ENCODE assay signal across 1 cellular context in the genomic region with DNA sequence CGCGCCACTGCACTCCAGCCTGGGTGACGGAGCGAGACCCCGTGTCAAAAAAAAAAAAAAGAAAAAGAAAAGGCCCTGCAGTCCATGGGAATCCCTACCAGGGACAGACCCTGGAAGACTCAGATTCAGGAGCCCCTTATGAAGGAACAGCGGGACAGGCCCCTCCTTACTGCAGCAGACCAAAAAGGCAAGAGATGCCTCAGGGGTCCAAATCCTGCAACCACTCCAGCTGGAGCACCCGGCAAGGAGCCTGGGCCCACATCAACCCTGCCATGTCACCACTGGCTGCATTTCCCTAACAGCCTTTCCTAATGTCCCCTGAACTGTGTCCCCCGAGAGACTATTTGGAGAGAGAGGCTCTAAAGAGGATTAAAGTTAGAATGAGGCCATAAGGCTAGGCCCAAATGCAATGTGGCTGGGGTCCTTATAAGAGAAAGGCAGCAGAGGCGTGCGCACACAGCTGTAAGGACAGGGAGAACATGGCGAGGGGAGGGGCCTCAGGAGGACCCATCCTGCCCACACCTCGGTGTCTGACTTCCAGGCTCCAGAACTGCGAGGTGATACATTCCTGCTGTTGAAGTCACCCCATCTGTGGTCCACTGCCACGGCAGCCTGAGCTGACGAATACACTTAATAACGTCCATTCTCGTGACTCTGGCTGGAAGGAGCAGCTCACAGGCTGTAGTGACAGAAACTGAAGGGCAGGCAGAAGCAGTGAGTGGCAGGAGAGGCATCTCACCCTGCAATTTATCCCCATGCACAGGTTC.
TF ChIP-seq lines count a peak whose summit lies in the region.

No MANE protein-coding gene starts in this region.

TF ChIP-seq in SK-N-SH, 30 proteins besides CTCF, POLR2A, EP300 and RAD21 (continued from another document):
- TF ChIP-seq, protein P1, sequence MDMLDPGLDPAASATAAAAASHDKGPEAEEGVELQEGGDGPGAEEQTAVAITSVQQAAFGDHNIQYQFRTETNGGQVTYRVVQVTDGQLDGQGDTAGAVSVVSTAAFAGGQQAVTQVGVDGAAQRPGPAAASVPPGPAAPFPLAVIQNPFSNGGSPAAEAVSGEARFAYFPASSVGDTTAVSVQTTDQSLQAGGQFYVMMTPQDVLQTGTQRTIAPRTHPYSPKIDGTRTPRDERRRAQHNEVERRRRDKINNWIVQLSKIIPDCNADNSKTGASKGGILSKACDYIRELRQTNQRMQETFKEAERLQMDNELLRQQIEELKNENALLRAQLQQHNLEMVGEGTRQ (IDR thresholded peaks at IDR 0.05; ENCODE audit: borderline replicate concordance, low read depth, low read length): no peak
- no peak for TF ChIP-seq TAF1 (IDR thresholded peaks at IDR 0.05; ENCODE audit: borderline replicate concordance, low read depth, low read length)
- no peak for TF ChIP-seq RXRA (IDR thresholded peaks at IDR 0.05; ENCODE audit: borderline replicate concordance, low read depth)
- no peak for TF ChIP-seq RCOR1 (IDR thresholded peaks at IDR 0.05; ENCODE audit: low read length)
- no peak for TF ChIP-seq SMC3 (IDR thresholded peaks at IDR 0.05; ENCODE audit: low read depth, low read length)
- TF ChIP-seq FOXJ3 (CRISPR knock-in tag; IDR thresholded peaks at IDR 0.05): no peak
- no peak for TF ChIP-seq TEAD4 (IDR thresholded peaks at IDR 0.05; ENCODE audit: borderline replicate concordance, insufficient read depth)
- TF ChIP-seq, protein P2, sequence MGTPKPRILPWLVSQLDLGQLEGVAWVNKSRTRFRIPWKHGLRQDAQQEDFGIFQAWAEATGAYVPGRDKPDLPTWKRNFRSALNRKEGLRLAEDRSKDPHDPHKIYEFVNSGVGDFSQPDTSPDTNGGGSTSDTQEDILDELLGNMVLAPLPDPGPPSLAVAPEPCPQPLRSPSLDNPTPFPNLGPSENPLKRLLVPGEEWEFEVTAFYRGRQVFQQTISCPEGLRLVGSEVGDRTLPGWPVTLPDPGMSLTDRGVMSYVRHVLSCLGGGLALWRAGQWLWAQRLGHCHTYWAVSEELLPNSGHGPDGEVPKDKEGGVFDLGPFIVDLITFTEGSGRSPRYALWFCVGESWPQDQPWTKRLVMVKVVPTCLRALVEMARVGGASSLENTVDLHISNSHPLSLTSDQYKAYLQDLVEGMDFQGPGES (IDR thresholded peaks at IDR 0.05; ENCODE audit: low read depth, low read length): no peak
- TF ChIP-seq FOSL2 (IDR thresholded peaks at IDR 0.05; ENCODE audit: borderline replicate concordance, low read depth): no peak
- TF ChIP-seq CHD2 (IDR thresholded peaks at IDR 0.05; ENCODE audit: low read length, partially characterized antibody): no peak
- TF ChIP-seq, protein P3, sequence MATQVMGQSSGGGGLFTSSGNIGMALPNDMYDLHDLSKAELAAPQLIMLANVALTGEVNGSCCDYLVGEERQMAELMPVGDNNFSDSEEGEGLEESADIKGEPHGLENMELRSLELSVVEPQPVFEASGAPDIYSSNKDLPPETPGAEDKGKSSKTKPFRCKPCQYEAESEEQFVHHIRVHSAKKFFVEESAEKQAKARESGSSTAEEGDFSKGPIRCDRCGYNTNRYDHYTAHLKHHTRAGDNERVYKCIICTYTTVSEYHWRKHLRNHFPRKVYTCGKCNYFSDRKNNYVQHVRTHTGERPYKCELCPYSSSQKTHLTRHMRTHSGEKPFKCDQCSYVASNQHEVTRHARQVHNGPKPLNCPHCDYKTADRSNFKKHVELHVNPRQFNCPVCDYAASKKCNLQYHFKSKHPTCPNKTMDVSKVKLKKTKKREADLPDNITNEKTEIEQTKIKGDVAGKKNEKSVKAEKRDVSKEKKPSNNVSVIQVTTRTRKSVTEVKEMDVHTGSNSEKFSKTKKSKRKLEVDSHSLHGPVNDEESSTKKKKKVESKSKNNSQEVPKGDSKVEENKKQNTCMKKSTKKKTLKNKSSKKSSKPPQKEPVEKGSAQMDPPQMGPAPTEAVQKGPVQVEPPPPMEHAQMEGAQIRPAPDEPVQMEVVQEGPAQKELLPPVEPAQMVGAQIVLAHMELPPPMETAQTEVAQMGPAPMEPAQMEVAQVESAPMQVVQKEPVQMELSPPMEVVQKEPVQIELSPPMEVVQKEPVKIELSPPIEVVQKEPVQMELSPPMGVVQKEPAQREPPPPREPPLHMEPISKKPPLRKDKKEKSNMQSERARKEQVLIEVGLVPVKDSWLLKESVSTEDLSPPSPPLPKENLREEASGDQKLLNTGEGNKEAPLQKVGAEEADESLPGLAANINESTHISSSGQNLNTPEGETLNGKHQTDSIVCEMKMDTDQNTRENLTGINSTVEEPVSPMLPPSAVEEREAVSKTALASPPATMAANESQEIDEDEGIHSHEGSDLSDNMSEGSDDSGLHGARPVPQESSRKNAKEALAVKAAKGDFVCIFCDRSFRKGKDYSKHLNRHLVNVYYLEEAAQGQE (IDR thresholded peaks at IDR 0.05; ENCODE audit: low read depth, low read length): no peak
